In the genomic region with DNA sequence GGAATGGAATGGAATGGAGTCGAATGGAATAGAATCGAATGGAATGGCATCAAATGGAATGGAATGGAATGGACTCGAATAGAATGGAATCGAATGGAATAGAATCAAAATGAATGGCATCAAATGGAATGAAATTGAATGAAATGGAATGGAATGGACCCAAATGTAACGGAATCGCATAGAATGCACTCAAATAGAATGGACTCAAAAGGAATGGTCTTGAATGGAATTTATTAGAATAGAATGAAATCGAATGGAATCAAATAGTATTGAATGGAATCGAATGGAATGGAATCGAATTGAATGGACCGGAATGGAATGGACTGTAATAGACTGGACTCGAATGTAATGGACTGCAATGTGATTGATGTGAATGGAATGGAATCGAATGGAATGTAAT, we compare ENCODE assay signal across 19 cellular contexts.
DNase-seq lines count a peak whose midpoint lies in the region; ATAC-seq and TF ChIP-seq lines count a peak whose summit lies in the region.
"Had no signal": no experiment of that assay in that cellular context is flagged by ENCODE, and none has a peak within 500 bp of the region (broad histone marks: within the 10 kb centered on the region; RNA-seq: fewer than 3 reads in every experiment).

No MANE protein-coding gene starts in this region.

- no peak overlapping the region for H3K4me3 Mint-ChIP-seq in CD8-positive, alpha-beta T cell
- H3K4me3 Mint-ChIP-seq: brain, mesothelial cell of epicardium, neural crest cell had no signal

- CTCF ChIA-PET in CD8-positive, alpha-beta T cell (lab: Charles Lee) = no interaction called here

- H3K27ac Mint-ChIP-seq in CD8-positive, alpha-beta T cell = no peak overlapping the region
- H3K27ac Mint-ChIP-seq: brain, mesothelial cell of epicardium had no signal

- ATAC-seq in CD8-positive, alpha-beta T cell = no peak
- ATAC-seq: heart right ventricle, right cardiac atrium had no signal

- no peaks in the 10 kb centered on the region for H3K9me3 Mint-ChIP-seq in CD8-positive, alpha-beta T cell
- H3K9me3 Mint-ChIP-seq: brain, mesothelial cell of epicardium, neural crest cell had no signal

- H3K36me3 Mint-ChIP-seq in CD8-positive, alpha-beta T cell = no peaks in the 10 kb centered on the region
- H3K36me3 Mint-ChIP-seq: brain, mesothelial cell of epicardium had no signal

- no peaks in the 10 kb centered on the region for H3K4me1 ChIP-seq in CD8-positive, alpha-beta T cell (ENCODE audit: insufficient read depth, low read length)
- H3K4me1 ChIP-seq: heart right ventricle had no signal

- H3K27me3 Mint-ChIP-seq in CD8-positive, alpha-beta T cell (ENCODE audit: low read depth) = no peaks in the 10 kb centered on the region
- H3K27me3 Mint-ChIP-seq: brain had no signal

- no peaks in the 10 kb centered on the region for H3K9me3 ChIP-seq in CD8-positive, alpha-beta T cell (ENCODE audit: low read length)

- no peak overlapping the region for H3K27ac ChIP-seq in CD8-positive, alpha-beta T cell (ENCODE audit: low read depth, low read length)
- H3K27ac ChIP-seq: heart right ventricle had no signal

- H3K27me3 ChIP-seq in CD8-positive, alpha-beta T cell (ENCODE audit: insufficient read depth, low read length) = no peaks in the 10 kb centered on the region
- H3K27me3 ChIP-seq: heart right ventricle had no signal

- TF ChIP-seq CTCF in choroid plexus epithelial cell (conservative IDR thresholded peaks at IDR 0.05; ENCODE audit: low read depth, low read length) = no peak
- TF ChIP-seq CTCF in CD8-positive, alpha-beta T cell (IDR thresholded peaks at IDR 0.05) = no peak

- POLR2A ChIA-PET in CD8-positive, alpha-beta T cell (lab: Charles Lee) = no interaction called here

- peak; percentile 1 for DNase-seq in CD1c-positive myeloid dendritic cell (ENCODE audit: extremely low spot score)
- peak; percentile 2 for DNase-seq in LHCN-M2 (ENCODE audit: low read depth)
- DNase-seq in choroid plexus epithelial cell (ENCODE audit: low read depth) = peak; percentile 5
- peak; percentile 20 for DNase-seq in glomerular endothelial cell (ENCODE audit: extremely low read depth, low read depth, low spot score)
- DNase-seq in CD8-positive, alpha-beta T cell = no peak
- no peak for DNase-seq in SKM-1 (lab: John Stamatoyannopoulos, UW; ENCODE audit: unreplicated experiment)
- DNase-seq in DMS 273 (lab: John Stamatoyannopoulos, UW; ENCODE audit: unreplicated experiment) = no peak
- no peak for DNase-seq in SW 1271 (lab: John Stamatoyannopoulos, UW)
- DNase-seq: activated CD4-positive, alpha-beta T cell treated with anti-CD3 and anti-CD28 coated beads for 48 hours; activated naive CD4-positive, alpha-beta T cell; effector memory CD4-positive, alpha-beta T cell; GOT3; heart right ventricle; NCI-H1930; NCI-H524; right cardiac atrium had no signal

- H3K4me1 Mint-ChIP-seq in CD8-positive, alpha-beta T cell (ENCODE audit: low read depth) = no peaks in the 10 kb centered on the region
- H3K4me1 Mint-ChIP-seq: brain, mesothelial cell of epicardium, neural crest cell had no signal

- H3K4me3 ChIP-seq in choroid plexus epithelial cell (ENCODE audit: low read depth, low read length) = no peak overlapping the region
- H3K4me3 ChIP-seq in CD8-positive, alpha-beta T cell (ENCODE audit: low read depth, low read length) = no peak overlapping the region
- H3K4me3 ChIP-seq: heart right ventricle had no signal

- H3K36me3 ChIP-seq in CD8-positive, alpha-beta T cell (ENCODE audit: insufficient read depth, low read length) = no peaks in the 10 kb centered on the region
- H3K36me3 ChIP-seq: heart right ventricle had no signal

- intact Hi-C loops in CD8-positive, alpha-beta T cell (cut with DNase I, micrococcal nuclease) = no loop called here

Comparison
In these comparisons a context has a peak if more than half of its experiments do, and no peak if none do; other contexts are left out.
1. DNase-seq: peak in CD1c-positive myeloid dendritic cell (single experiment), LHCN-M2 (single experiment), choroid plexus epithelial cell (single experiment) and glomerular endothelial cell (single experiment); none in CD8-positive, alpha-beta T cell (0 of 7), SKM-1 (single experiment), DMS 273 (single experiment) and SW 1271 (0 of 2).